10 cellular contexts compared by ENCODE assay signal in genomic region chr11:84249344-84250135, GRCh38.
DNase-seq lines count a peak whose midpoint lies in the region; ATAC-seq lines count a peak whose summit lies in the region.
"Had no signal": no experiment of that assay in that cellular context is flagged by ENCODE, and none has a peak within 500 bp of the region (broad histone marks: within the 10 kb centered on the region; RNA-seq: fewer than 3 reads in every experiment).

No MANE protein-coding gene starts in this region.

- ATAC-seq in GM18520 (IDR thresholded peaks at IDR 0.05; ENCODE audit: unreplicated experiment) (peak; percentile 45), GM21619 (IDR thresholded peaks at IDR 0.05; ENCODE audit: unreplicated experiment) (peak; percentile 72), HG03520 (IDR thresholded peaks at IDR 0.05; ENCODE audit: unreplicated experiment) (peak; percentile 59), HG02840 (IDR thresholded peaks at IDR 0.05; ENCODE audit: low FRiP score, unreplicated experiment) (no peak), HG03354 (IDR thresholded peaks at IDR 0.05; ENCODE audit: poor library complexity, severe bottlenecking, unreplicated experiment) (no peak), HG02678 (IDR thresholded peaks at IDR 0.05; ENCODE audit: unreplicated experiment) (no peak)
- ATAC-seq: CD8-positive, alpha-beta T cell had no signal

- DNase-seq in kidney glomerular epithelial cell (lab: John Stamatoyannopoulos, UW) (peak; percentile 27), NCI-H2196 treated with DMSO at 0.1 percent for 48 hours (lab: John Stamatoyannopoulos, UW; ENCODE audit: unreplicated experiment) (no peak)
- DNase-seq: CD8-positive, alpha-beta T cell; left cardiac atrium had no signal

Comparison
In these comparisons a context has a peak if more than half of its experiments do, and no peak if none do; other contexts are left out.
1. ATAC-seq: peak in GM18520 (single experiment), GM21619 (single experiment) and HG03520 (single experiment); none in HG02840 (single experiment), HG03354 (single experiment) and HG02678 (single experiment).